32 cellular contexts compared by ENCODE assay signal in the genomic region with DNA sequence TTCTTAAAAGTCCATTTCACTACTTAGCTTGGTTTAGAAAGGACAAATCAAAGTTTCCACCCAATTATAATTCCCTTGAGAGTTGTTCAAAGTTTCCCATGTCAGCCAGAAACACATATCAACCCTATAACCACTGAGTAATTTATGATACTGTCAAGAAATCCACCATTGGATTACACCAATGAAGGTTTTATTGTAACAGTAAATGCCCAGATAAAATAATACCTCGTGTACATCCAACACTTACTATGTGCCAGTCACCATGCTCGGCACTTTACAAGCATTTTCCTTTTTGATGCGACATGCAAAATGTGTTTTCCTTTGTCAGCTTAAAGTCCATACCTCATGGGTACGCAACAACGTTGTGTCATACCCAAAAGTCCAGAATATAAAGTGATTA.
"Had no signal": no experiment of that assay in that cellular context is flagged by ENCODE, and none has a peak within 500 bp of the region (broad histone marks: within the 10 kb centered on the region; RNA-seq: fewer than 3 reads in every experiment).

No MANE protein-coding gene starts in this region.

- H3K27me3 Mint-ChIP-seq: activated CD8-positive, alpha-beta T cell treated with anti-CD3 and anti-CD28 coated beads for 36 hours; activated naive CD4-positive, alpha-beta T cell treated with anti-CD3 and anti-CD28 coated beads, Interleukin-2, amount 50 U/mL, for 24 hours; activated naive CD8-positive, alpha-beta T cell treated with anti-CD3 and anti-CD28 coated beads for 36 hours; activated naive CD8-positive, alpha-beta T cell treated with anti-CD3 and anti-CD28 coated beads, Interleukin-2, amount 50 U/mL, for 24 hours; activated T-helper 17 cell treated with anti-CD3 and anti-CD28 coated beads, Interleukin-2, amount 50 U/mL, for 72 hours had no signal

- H3K9me3 ChIP-seq: adrenal gland, body of pancreas, colonic mucosa, esophagus muscularis mucosa, gastrocnemius medialis, heart left ventricle had no signal

- H3K4me1 ChIP-seq: adrenal gland, body of pancreas, colonic mucosa, foreskin keratinocyte, gastrocnemius medialis had no signal

- H3K27ac ChIP-seq: adrenal gland, body of pancreas, colonic mucosa, esophagus muscularis mucosa, foreskin keratinocyte, gastrocnemius medialis, WERI-Rb-1 had no signal

- H3K4me3 ChIP-seq: adrenal gland, body of pancreas, colonic mucosa, esophagus muscularis mucosa, gastrocnemius medialis, heart left ventricle had no signal

- H3K27ac Mint-ChIP-seq: activated B cell treated with CpG ODN at 0.5 μM for 24 hours; activated CD8-positive, alpha-beta T cell treated with anti-CD3 and anti-CD28 coated beads for 36 hours; activated naive CD4-positive, alpha-beta T cell treated with anti-CD3 and anti-CD28 coated beads, Interleukin-2, amount 50 U/mL, for 24 hours; activated naive CD8-positive, alpha-beta T cell treated with anti-CD3 and anti-CD28 coated beads for 36 hours; activated naive CD8-positive, alpha-beta T cell treated with anti-CD3 and anti-CD28 coated beads, Interleukin-2, amount 50 U/mL, for 24 hours; activated T-helper 17 cell treated with anti-CD3 and anti-CD28 coated beads, Interleukin-2, amount 50 U/mL, for 72 hours; endodermal cell had no signal

- H3K4me1 Mint-ChIP-seq: activated B cell treated with CpG ODN at 0.5 μM for 24 hours; activated naive CD4-positive, alpha-beta T cell treated with anti-CD3 and anti-CD28 coated beads, Interleukin-2, amount 50 U/mL, for 24 hours; activated naive CD8-positive, alpha-beta T cell treated with anti-CD3 and anti-CD28 coated beads for 36 hours; activated naive CD8-positive, alpha-beta T cell treated with anti-CD3 and anti-CD28 coated beads, Interleukin-2, amount 50 U/mL, for 24 hours; activated T-helper 17 cell treated with anti-CD3 and anti-CD28 coated beads, Interleukin-2, amount 50 U/mL, for 72 hours; endodermal cell had no signal

- H3K36me3 ChIP-seq: adrenal gland, colonic mucosa, esophagus muscularis mucosa, gastrocnemius medialis, heart left ventricle, WERI-Rb-1 had no signal

- H3K27me3 ChIP-seq: adrenal gland, body of pancreas, colonic mucosa, esophagus muscularis mucosa, foreskin keratinocyte, gastrocnemius medialis, heart left ventricle had no signal

- H3K4me3 Mint-ChIP-seq: activated B cell treated with CpG ODN at 0.5 μM for 24 hours; activated CD8-positive, alpha-beta T cell treated with anti-CD3 and anti-CD28 coated beads for 36 hours; activated naive CD4-positive, alpha-beta T cell treated with anti-CD3 and anti-CD28 coated beads, Interleukin-2, amount 50 U/mL, for 24 hours; activated naive CD8-positive, alpha-beta T cell treated with anti-CD3 and anti-CD28 coated beads for 36 hours; activated naive CD8-positive, alpha-beta T cell treated with anti-CD3 and anti-CD28 coated beads, Interleukin-2, amount 50 U/mL, for 24 hours; activated T-cell treated with anti-CD3 and anti-CD28 coated beads, Interleukin-2, amount 50 U/mL, for 4 hours; activated T-helper 17 cell treated with anti-CD3 and anti-CD28 coated beads, Interleukin-2, amount 50 U/mL, for 72 hours; endodermal cell had no signal

- H3K9me3 Mint-ChIP-seq: activated B cell treated with CpG ODN at 0.5 μM for 24 hours; activated CD8-positive, alpha-beta T cell treated with anti-CD3 and anti-CD28 coated beads for 36 hours; activated naive CD4-positive, alpha-beta T cell treated with anti-CD3 and anti-CD28 coated beads, Interleukin-2, amount 50 U/mL, for 24 hours; activated naive CD8-positive, alpha-beta T cell treated with anti-CD3 and anti-CD28 coated beads, Interleukin-2, amount 50 U/mL, for 24 hours had no signal

- DNase-seq: activated B cell treated with CpG ODN at 0.5 μM for 24 hours; activated CD4-positive, alpha-beta T cell treated with anti-CD3 and anti-CD28 coated beads for 48 hours; activated CD4-positive, alpha-beta T cell treated with anti-CD3 and anti-CD28 coated beads, Interleukin-2, amount 50 U/mL, for 1 hour; activated CD4-positive, alpha-beta T cell treated with anti-CD3 and anti-CD28 coated beads, Interleukin-2, amount 50 U/mL, for 48 hours; activated CD8-positive, alpha-beta memory T cell treated with anti-CD3 and anti-CD28 coated beads for 24 hours; activated CD8-positive, alpha-beta T cell treated with anti-CD3 and anti-CD28 coated beads for 36 hours; activated effector memory CD4-positive, alpha-beta T cell treated with Interleukin-2 at 50 U/mL for 16 hours; activated gamma-delta T cell treated with Interleukin-2 at 50 U/mL for 16 hours; activated naive CD4-positive, alpha-beta T cell treated with Interleukin-2 at 50 U/mL for 16 hours; activated naive CD8-positive, alpha-beta T cell treated with anti-CD3 and anti-CD28 coated beads for 36 hours; activated naive CD8-positive, alpha-beta T cell treated with anti-CD3 and anti-CD28 coated beads, Interleukin-2, amount 50 U/mL, for 24 hours; activated T-cell treated with anti-CD3 and anti-CD28 coated beads, Interleukin-2, amount 50 U/mL, for 4 hours; adrenal gland; amygdala; aorta; body of pancreas; central memory CD4-positive, alpha-beta T cell; cerebellar nuclear complex; colonic mucosa; effector CD8-positive, alpha-beta T cell; endodermal cell; foreskin keratinocyte; gastrocnemius medialis; glutamatergic neuron; heart left ventricle; T-helper 2 cell; T-helper 9 cell; WERI-Rb-1 had no signal

- H3K36me3 Mint-ChIP-seq: activated naive CD4-positive, alpha-beta T cell treated with anti-CD3 and anti-CD28 coated beads, Interleukin-2, amount 50 U/mL, for 24 hours; activated naive CD8-positive, alpha-beta T cell treated with anti-CD3 and anti-CD28 coated beads for 36 hours had no signal

- ATAC-seq: activated CD4-positive, CD25-positive, alpha-beta regulatory T cell treated with anti-CD3 and anti-CD28 coated beads, Interleukin-2, amount 50 U/mL, for 24 hours; activated CD8-positive, alpha-beta T cell treated with anti-CD3 and anti-CD28 coated beads for 36 hours; activated naive CD8-positive, alpha-beta T cell treated with anti-CD3 and anti-CD28 coated beads, Interleukin-2, amount 50 U/mL, for 24 hours; activated T-cell treated with anti-CD3 and anti-CD28 coated beads, Interleukin-2, amount 50 U/mL, for 4 hours; activated T-helper 17 cell treated with anti-CD3 and anti-CD28 coated beads, Interleukin-2, amount 50 U/mL, for 72 hours; body of pancreas; foreskin keratinocyte; gastrocnemius medialis had no signal
